Comparison of ENCODE assay signal across 8 cellular contexts in the genomic region with DNA sequence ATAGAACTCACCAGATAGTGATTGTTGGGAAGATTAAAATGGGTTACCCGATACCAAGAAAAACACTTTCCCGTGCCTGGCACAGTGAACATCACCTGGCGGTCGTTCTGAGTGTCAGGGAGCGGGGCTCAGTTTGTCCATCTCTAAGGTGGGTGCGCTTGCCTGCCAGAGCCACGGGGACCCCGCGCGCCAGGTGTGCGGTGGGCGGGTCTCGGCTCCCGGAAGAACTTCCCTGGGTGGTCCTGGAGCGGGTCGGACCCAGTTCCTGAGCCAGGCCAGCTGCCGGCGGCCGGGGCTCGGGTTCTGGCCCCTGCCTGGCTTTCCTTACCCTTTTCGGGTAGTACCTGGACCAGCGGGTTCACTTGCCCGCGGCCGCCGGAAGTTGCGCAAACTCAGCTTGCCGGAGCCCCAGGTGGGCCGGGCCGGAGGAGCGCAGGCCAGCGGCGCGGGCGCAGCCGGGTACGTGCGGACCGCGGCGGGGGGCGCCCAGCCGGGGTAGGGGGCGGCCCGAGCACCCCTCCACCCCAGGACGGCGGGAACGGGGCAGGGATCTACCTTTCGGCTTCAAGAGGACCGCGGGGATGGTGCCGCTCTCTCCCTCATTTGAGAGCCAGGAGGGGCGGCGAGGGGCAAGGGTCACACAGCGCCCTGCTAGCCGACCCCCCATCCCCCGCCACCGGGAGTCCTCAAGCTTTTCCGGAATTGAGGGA. TPM values are rescaled to one million over a fixed set of nuclear protein-coding genes. Genes with fewer than 3 reads are reported as not detected.
DNase-seq lines count a peak whose midpoint lies in the region; ATAC-seq, FAIRE-seq and TF ChIP-seq lines count a peak whose summit lies in the region.

No MANE protein-coding gene starts in this region.

- H3K23ac ChIP-seq in mesenchymal stem cell (ENCODE audit: low read length in 2 of 2) = peak overlapping the region in 1 of 2 experiments; percentile 23

- peaks cover 29% of the 10 kb centered on the region for H3K79me1 ChIP-seq in mesenchymal stem cell (replicated peaks; ENCODE audit: low read length, poor library complexity, severe bottlenecking)

- peak overlapping the region; percentile 55 for H2BK120ac ChIP-seq in mesenchymal stem cell (ENCODE audit: low read depth, low read length)

- H2BK5ac ChIP-seq in mesenchymal stem cell (ENCODE audit: low read depth, low read length, poor library complexity, severe bottlenecking) = no peak overlapping the region

- TF ChIP-seq CTCF in AG04450 (IDR thresholded peaks at IDR 0.05; ENCODE audit: low read depth, low read length) = no peak
- TF ChIP-seq CTCF in bronchial epithelial cell (IDR thresholded peaks at IDR 0.05; ENCODE audit: insufficient read depth, low read length, severe bottlenecking) = no peak

- H3K9ac ChIP-seq in mesenchymal stem cell (ENCODE audit: low read length) = peak overlapping the region; percentile 36

- H3K27ac ChIP-seq in AG04450 (ENCODE audit: low read depth, low read length) = no peak overlapping the region
- H3K27ac ChIP-seq in mesenchymal stem cell (ENCODE audit: low read length, poor library complexity, severe bottlenecking) = no peak overlapping the region

- H4K8ac ChIP-seq in mesenchymal stem cell (ENCODE audit: low read length) = peak overlapping the region; percentile 32

- FAIRE-seq in bronchial epithelial cell (lab: Jason Lieb, UNC) = no peak

- POLR2A ChIA-PET in AG04450 (lab: Yijun Ruan, JAX) = no interaction called here

- peak overlapping the region; percentile 30 to 48 for H3K18ac ChIP-seq in mesenchymal stem cell (ENCODE audit: low read depth in 1 of 2, low read length in 2 of 2)

- H3K4me1 ChIP-seq in mesenchymal stem cell (ENCODE audit: control insufficient read depth, insufficient read depth, low read depth, low read length) = peaks cover 28% of the 10 kb centered on the region

- ATAC-seq in GM19324 (IDR thresholded peaks at IDR 0.05; ENCODE audit: low FRiP score, unreplicated experiment) (no peak), GM21619 (IDR thresholded peaks at IDR 0.05; ENCODE audit: unreplicated experiment) (no peak), GM21447 (IDR thresholded peaks at IDR 0.05; ENCODE audit: unreplicated experiment) (no peak)

- H2AFZ ChIP-seq in mesenchymal stem cell (ENCODE audit: low read depth, low read length) = peak overlapping the region; percentile 55

- H3K36me3 ChIP-seq in bronchial epithelial cell (ENCODE audit: control insufficient read depth, insufficient read depth, low read length) = peaks cover 10% of the 10 kb centered on the region
- peaks cover 0 to 10% of the 10 kb centered on the region in 2 experiments for H3K36me3 ChIP-seq in mesenchymal stem cell (ENCODE audit: control insufficient read depth in 1 of 2, insufficient read depth in 2 of 2, low read depth in 1 of 2, low read length in 2 of 2)

- H3K9me3 ChIP-seq in AG04450 (ENCODE audit: control insufficient read depth, insufficient read depth, low read length) (no peaks in the 10 kb centered on the region; the same call in 1 of the 2 replicates), mesenchymal stem cell (ENCODE audit: control insufficient read depth, low read length) (no peaks in the 10 kb centered on the region)

- H3K4ac ChIP-seq in mesenchymal stem cell (ENCODE audit: low read depth in 1 of 2, low read length in 2 of 2) = no peak overlapping the region

- H3K4me3 ChIP-seq in AG04450 (ENCODE audit: low read depth, low read length) (peak overlapping the region; percentile 57), bronchial epithelial cell (ENCODE audit: low read depth, low read length) (peak overlapping the region; percentile 50), mesenchymal stem cell (ENCODE audit: insufficient read depth in 1 of 2, low read depth in 1 of 2, low read length in 2 of 2) (peak overlapping the region; percentile 65 to 66)

- peak overlapping the region in 1 of 2 experiments; percentile 51 for H3K14ac ChIP-seq in mesenchymal stem cell (ENCODE audit: low read length in 2 of 2)

- peak overlapping the region; percentile 92 for H3K4me2 ChIP-seq in mesenchymal stem cell (ENCODE audit: low read length, poor library complexity, severe bottlenecking)

- H4K91ac ChIP-seq in mesenchymal stem cell (ENCODE audit: low read length) = no peak overlapping the region

- no peak overlapping the region for H2AK5ac ChIP-seq in mesenchymal stem cell (ENCODE audit: low read length, severe bottlenecking)

- no peak overlapping the region for H2BK12ac ChIP-seq in mesenchymal stem cell (ENCODE audit: low read length in 2 of 2)

- no peak for DNase-seq in AG04450 (ENCODE audit: low read depth, low spot score)
- peak; percentile 73 for DNase-seq in HuH-7 (ENCODE audit: low spot score)
- DNase-seq in bronchial epithelial cell (ENCODE audit: low read depth) = no peak
- no peak for DNase-seq in mesenchymal stem cell
- DNase-seq in ecto neural progenitor cell (ENCODE audit: low spot score) = no peak

- 17% methylated on average over 49 of the region's 59 CpGs for WGBS in mesenchymal stem cell

- H3K27me3 ChIP-seq in AG04450 (ENCODE audit: control insufficient read depth, insufficient read depth, low read length) = no peaks in the 10 kb centered on the region
- H3K27me3 ChIP-seq in bronchial epithelial cell (ENCODE audit: control insufficient read depth, insufficient read depth, low read length) = no peaks in the 10 kb centered on the region
- H3K27me3 ChIP-seq in mesenchymal stem cell (ENCODE audit: control insufficient read depth in 1 of 2, insufficient read depth in 1 of 2, low read length in 2 of 2) = peaks cover 14 to 24% of the 10 kb centered on the region in 2 experiments

- CTCF ChIA-PET in AG04450 (lab: Charles Lee) = no interaction called here

- no peak overlapping the region for H2BK15ac ChIP-seq in mesenchymal stem cell (ENCODE audit: low read depth, poor library complexity, severe bottlenecking)

RNA-seq across cellular contexts. Expression of gene FAM110A, which starts 7.5 kb away (rescaled TPM):
- polyA plus RNA-seq in AG04450 (2011; rRNA removed) = 1.9 and 2.0 TPM in 2 replicates
- 0.83 and 1.0 TPM in 2 replicates for polyA minus RNA-seq in AG04450 (2011; rRNA and poly(A)+ RNA removed)
- 7.1 and 8.3 TPM in 2 replicates for total RNA-seq in bronchial epithelial cell
- polyA plus RNA-seq in mesenchymal stem cell (2013, experiment 1 of 2) = 2.1 TPM
- 2.0 TPM for polyA plus RNA-seq in mesenchymal stem cell (2013, experiment 2 of 2)
